Comparison of ENCODE assay signal across 17 cellular contexts in the genomic region with DNA sequence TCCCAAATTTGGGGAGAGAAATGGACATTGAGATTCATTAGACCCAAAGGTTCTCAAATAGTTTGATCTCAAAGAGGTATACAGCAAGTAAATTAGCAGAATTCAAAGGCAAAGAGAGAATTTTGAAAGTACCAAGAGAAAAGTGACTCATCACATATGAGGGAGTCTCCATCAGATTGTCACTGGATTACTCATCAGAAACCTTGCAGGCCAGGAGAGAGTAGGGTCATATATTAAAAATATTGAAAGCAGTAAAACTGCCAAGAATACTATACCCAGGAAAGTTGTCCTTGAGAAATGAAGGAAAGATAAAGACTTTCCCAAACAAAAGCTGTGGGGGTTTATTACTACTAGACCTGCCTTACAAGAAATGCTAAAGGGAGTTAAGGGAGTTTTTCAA.
DNase-seq lines count a peak whose midpoint lies in the region; ATAC-seq and TF ChIP-seq lines count a peak whose summit lies in the region.
"Had no signal": no experiment of that assay in that cellular context is flagged by ENCODE, and none has a peak within 500 bp of the region (broad histone marks: within the 10 kb centered on the region; RNA-seq: fewer than 3 reads in every experiment).

No MANE protein-coding gene starts in this region.

- RAD21 ChIA-PET in HCT116 (lab: Charles Lee; ENCODE audit: low non-redundant PET in 1 of 2, low total read pairs in 2 of 2, uncharacterized antibody in 2 of 2, unreplicated experiment in 2 of 2), result no interaction called here

- H3K27ac ChIP-seq in HCT116 (ENCODE audit: low read depth, low read length), result no peak overlapping the region
- H3K27ac ChIP-seq: BLaER1 treated with 17β-estradiol and CSF1 and Interleukin-3, amounts not matched to agents 10 nM and 100 nM; Peyer's patch had no signal

- H3K9ac ChIP-seq in HCT116 (ENCODE audit: low read length), result no peak overlapping the region
- H3K9ac ChIP-seq: BLaER1 treated with 17β-estradiol and CSF1 and Interleukin-3, amounts not matched to agents 10 nM and 100 nM had no signal

- no peak overlapping the region for H3K4me2 ChIP-seq in HCT116 (ENCODE audit: low read length)
- H3K4me2 ChIP-seq: BLaER1 treated with 17β-estradiol and CSF1 and Interleukin-3, amounts not matched to agents 10 nM and 100 nM had no signal

- H3K4me3 ChIP-seq in HCT116 (replicated peaks in 1 of 2; ENCODE audit: low read depth in 1 of 2, low read length in 2 of 2), result no peak overlapping the region
- H3K4me3 ChIP-seq in fibroblast of pulmonary artery (replicated peaks; ENCODE audit: low read depth, low read length), result no peak overlapping the region
- H3K4me3 ChIP-seq: BLaER1 treated with 17β-estradiol and CSF1 and Interleukin-3, amounts not matched to agents 10 nM and 100 nM; HAP-1; Peyer's patch had no signal

- DNase-seq in A172 (ENCODE audit: low spot score), result peak; percentile 39
- no peak for DNase-seq in HCT116 (ENCODE audit: low read depth, low spot score)
- DNase-seq in RPMI7951 (ENCODE audit: low read depth), result peak; percentile 13
- peak; percentile 21 for DNase-seq in fibroblast of pulmonary artery (ENCODE audit: low read depth)
- no peak for DNase-seq in NCI-H1436 treated with DMSO at 0.1 percent for 48 hours (lab: John Stamatoyannopoulos, UW)
- no peak for DNase-seq in pons (ENCODE audit: low spot score)
- no peak for DNase-seq in activated CD4-positive, alpha-beta T cell treated with anti-CD3 and anti-CD28 coated beads, Interleukin-2, amount 50 U/mL, for 4 hours
- DNase-seq: CD8-positive, alpha-beta memory T cell; KG1; NCI-H1048; NCI-H524 treated with DMSO at 0.1 percent for 48 hours; Peyer's patch; SHP77 treated with DMSO at 0.1 percent for 48 hours had no signal

- no peak for TF ChIP-seq RAD21 in HCT116 (IDR thresholded peaks at IDR 0.05; ENCODE audit: low read depth)

- no peaks in the 10 kb centered on the region for H3K9me3 ChIP-seq in HCT116 (ENCODE audit: control insufficient read depth in 1 of 2, insufficient read depth in 1 of 2, low read depth in 1 of 2, low read length in 2 of 2)
- H3K9me3 ChIP-seq: HAP-1 had no signal

- no TSS peak for BruUV-seq in HCT116 (replicated peaks; lab: Mats Ljungman, UMichigan)

- peaks cover 0 to 7% of the 10 kb centered on the region in 2 experiments; a peak in 2 of 4 replicates for H3K4me1 ChIP-seq in HCT116 (ENCODE audit: control insufficient read depth in 1 of 2, insufficient read depth in 2 of 2, low read length in 2 of 2)
- H3K4me1 ChIP-seq: BLaER1 treated with 17β-estradiol and CSF1 and Interleukin-3, amounts not matched to agents 10 nM and 100 nM; HAP-1; Peyer's patch had no signal

- no peaks in the 10 kb centered on the region for H3K27me3 ChIP-seq in HCT116 (ENCODE audit: insufficient read depth, low read length)
- H3K27me3 ChIP-seq: BLaER1 treated with 17β-estradiol and CSF1 and Interleukin-3, amounts not matched to agents 10 nM and 100 nM; Peyer's patch had no signal

- intact Hi-C loops in HCT116 (cut with micrococcal nuclease), result no loop called here

- ATAC-seq in HCT116 (peak; percentile 53; the same call in 1 of the 2 replicates), GM21786 (IDR thresholded peaks at IDR 0.05; ENCODE audit: unreplicated experiment) (no peak)
- ATAC-seq: SK-N-SH treated with all-trans-retinoic acid at 6 μM for 48 hours had no signal

- H3K36me3 ChIP-seq in HCT116 (ENCODE audit: control insufficient read depth in 1 of 2, insufficient read depth in 2 of 2, low read length in 2 of 2), result no peaks in the 10 kb centered on the region
- H3K36me3 ChIP-seq: BLaER1 treated with 17β-estradiol and CSF1 and Interleukin-3, amounts not matched to agents 10 nM and 100 nM; HAP-1; Peyer's patch had no signal

- no peak for TF ChIP-seq CTCF in HCT116 (IDR thresholded peaks at IDR 0.05 in 2 of 3, conservative IDR thresholded peaks at IDR 0.05 in 1 of 3; ENCODE audit: borderline replicate concordance in 1 of 3, insufficient read depth in 1 of 3, low read depth in 2 of 3, low read length in 2 of 3)
- TF ChIP-seq CTCF in fibroblast of pulmonary artery (IDR thresholded peaks at IDR 0.05; ENCODE audit: low read length, missing control alignments), result no peak

- POLR2A ChIA-PET in HCT116 (lab: Charles Lee), result no interaction called here

- H3K9me2 ChIP-seq in HCT116 (ENCODE audit: insufficient read depth), result no peaks in the 10 kb centered on the region

- CTCF ChIA-PET in HCT116 (lab: Charles Lee), result no interaction called here

- no peak overlapping the region for H2AFZ ChIP-seq in HCT116 (ENCODE audit: low read depth, low read length, poor library complexity, severe bottlenecking)

- no peak for TF ChIP-seq POLR2A in HCT116 (IDR thresholded peaks at IDR 0.05; ENCODE audit: borderline replicate concordance, extremely low read depth, insufficient read depth, insufficient read length)

- H3K79me2 ChIP-seq in HCT116 (ENCODE audit: insufficient read depth, low read length), result no peaks in the 10 kb centered on the region

- no peaks in the 10 kb centered on the region for H4K20me1 ChIP-seq in HCT116 (ENCODE audit: insufficient read depth)
- H4K20me1 ChIP-seq: BLaER1 treated with 17β-estradiol and CSF1 and Interleukin-3, amounts not matched to agents 10 nM and 100 nM had no signal

TF ChIP-seq in HCT116, 20 proteins besides CTCF, POLR2A, EP300 and RAD21:
- TF ChIP-seq SP1 (IDR thresholded peaks at IDR 0.05; ENCODE audit: low read depth), result no peak
- TF ChIP-seq ELF1 (IDR thresholded peaks at IDR 0.05; ENCODE audit: borderline replicate concordance, low read depth), result no peak
- no peak for TF ChIP-seq ZFX (IDR thresholded peaks at IDR 0.05)
- no peak for TF ChIP-seq EZH2phosphoT487 (IDR thresholded peaks at IDR 0.05; ENCODE audit: borderline replicate concordance)
- TF ChIP-seq ZNF274 (IDR thresholded peaks at IDR 0.05; ENCODE audit: low read depth, low read length), result no peak
- TF ChIP-seq JUND (IDR thresholded peaks at IDR 0.05), result no peak
- no peak for TF ChIP-seq CEBPB (IDR thresholded peaks at IDR 0.05; ENCODE audit: low read depth)

Comparison
In these comparisons a context has a peak if more than half of its experiments do, and no peak if none do; other contexts are left out.
1. DNase-seq: peak in A172 (single experiment), RPMI7951 (single experiment) and fibroblast of pulmonary artery (single experiment); none in HCT116 (single experiment), NCI-H1436 treated with DMSO at 0.1 percent for 48 hours (single experiment), pons (single experiment) and activated CD4-positive, alpha-beta T cell treated with anti-CD3 and anti-CD28 coated beads, Interleukin-2, amount 50 U/mL, for 4 hours (0 of 2).